ENCODE assay signal across 9 cellular contexts in genomic region chr9:127904518-127904887, GRCh38. TPM values are rescaled to one million over a fixed set of nuclear protein-coding genes. Genes with fewer than 3 reads are reported as not detected.
DNase-seq lines count a peak whose midpoint lies in the region; ATAC-seq, FAIRE-seq and TF ChIP-seq lines count a peak whose summit lies in the region.
"Had no signal": no experiment of that assay in that cellular context is flagged by ENCODE, and none has a peak within 500 bp of the region (broad histone marks: within the 10 kb centered on the region; RNA-seq: fewer than 3 reads in every experiment).

No MANE protein-coding gene starts in this region.

- peaks cover 7% of the 10 kb centered on the region for H3K4me1 ChIP-seq in mammary epithelial cell (ENCODE audit: insufficient read depth, low read length)
- peaks cover 44 to 59% of the 10 kb centered on the region in 2 donors for H3K4me1 ChIP-seq in mucosa of rectum (ENCODE audit: control insufficient read depth in 2 of 2, insufficient read depth in 2 of 2, low read length in 2 of 2)
- H3K4me1 ChIP-seq in vagina = peaks cover 67% of the 10 kb centered on the region

- H3K27me3 ChIP-seq in mammary epithelial cell (ENCODE audit: insufficient read depth, low read length) (no peaks in the 10 kb centered on the region), mucosa of rectum (ENCODE audit: control insufficient read depth in 2 of 2, insufficient read depth in 2 of 2, low read length in 2 of 2) (no peaks in the 10 kb centered on the region), vagina (no peaks in the 10 kb centered on the region)

- intact Hi-C loops in Right ventricle myocardium inferior (cut with DNase I) (no loop called here), cardiac septum (cut with DNase I) (no loop called here), mammary epithelial cell (cut with micrococcal nuclease) (no loop called here), vagina (cut with DNase I) (no loop called here)

- TF ChIP-seq CTCF in mammary epithelial cell (conservative IDR thresholded peaks at IDR 0.05 in 1 of 2, IDR thresholded peaks at IDR 0.05 in 1 of 2; ENCODE audit: extremely low read depth in 1 of 2, insufficient read depth in 1 of 2, low read depth in 1 of 2, low read length in 2 of 2) (no peak), vagina (IDR thresholded peaks at IDR 0.05) (no peak)

- dilution Hi-C loops in mammary epithelial cell (cut with HindIII; ENCODE audit: low sequenced_read_pairs) = no loop called here

- BruUV-seq in mammary epithelial cell (replicated peaks; lab: Mats Ljungman, UMichigan) = no TSS peak

- no peak for TF ChIP-seq POLR2A in vagina (IDR thresholded peaks at IDR 0.05)
- TF ChIP-seq POLR2A in GM12891 (IDR thresholded peaks at IDR 0.05; ENCODE audit: low read depth, low read length) = no peak

- H3K79me2 ChIP-seq in mammary epithelial cell (ENCODE audit: insufficient read depth, low read length) = no peaks in the 10 kb centered on the region

- H3K36me3 ChIP-seq in mammary epithelial cell (ENCODE audit: insufficient read depth, low read length) = no peaks in the 10 kb centered on the region
- H3K36me3 ChIP-seq in mucosa of rectum (ENCODE audit: control insufficient read depth in 2 of 2, insufficient read depth in 2 of 2, low read length in 2 of 2) = peaks cover under 1 to 3% of the 10 kb centered on the region in 2 donors
- H3K36me3 ChIP-seq in vagina = peaks cover 0 to 5% of the 10 kb centered on the region in 2 donors

- WGBS in mammary epithelial cell (ENCODE audit: low coverage, missing lambda C conversion rate) = 36% methylated on average over 10 of the region's 11 CpGs

- CTCF ChIA-PET in mammary epithelial cell (lab: Charles Lee; ENCODE audit: low non-redundant PET) = interaction anchor here (0.6 kb wide), 1 partner anchor 131 kb away, joined by 3 read pairs; no protein-coding TSS in a partner anchor

- H3K9ac ChIP-seq in mammary epithelial cell (ENCODE audit: insufficient read depth, low read length) = no peak overlapping the region
- peak overlapping the region; percentile 79 to 99 for H3K9ac ChIP-seq in mucosa of rectum (ENCODE audit: low read depth in 1 of 2, low read length in 2 of 2)

- no peak overlapping the region for H3K4me3 ChIP-seq in mammary epithelial cell (replicated peaks in 1 of 3; ENCODE audit: insufficient read depth in 1 of 3, low read depth in 2 of 3, low read length in 3 of 3)
- H3K4me3 ChIP-seq in mucosa of rectum (ENCODE audit: low read length in 2 of 2) = peak overlapping the region; percentile 73 to 78
- H3K4me3 ChIP-seq in vagina = peak overlapping the region in 1 of 2 donors; percentile 9

- H3K9me3 ChIP-seq in mammary epithelial cell (replicated peaks; ENCODE audit: insufficient read depth, low read length) (no peaks in the 10 kb centered on the region), mucosa of rectum (ENCODE audit: control insufficient read depth in 2 of 2, low read length in 2 of 2) (no peaks in the 10 kb centered on the region), vagina (no peaks in the 10 kb centered on the region)

- no peaks in the 10 kb centered on the region for H4K20me1 ChIP-seq in mammary epithelial cell (ENCODE audit: insufficient read depth, low read length)

- in situ Hi-C loops in mammary epithelial cell (cut with MboI; ENCODE audit: low sequenced_read_pairs in 2 of 2) = no loop called here

- H3K4me2 ChIP-seq in mammary epithelial cell (ENCODE audit: insufficient read depth, low read depth, low read length) = no peak overlapping the region

- H2AFZ ChIP-seq in mammary epithelial cell (ENCODE audit: low read depth, low read length) = peak overlapping the region; percentile 45

- FAIRE-seq in GM12891 (lab: Jason Lieb, UNC) = no peak

- DNase-seq in Right ventricle myocardium inferior (ENCODE audit: missing footprints) (peak; percentile 70), cardiac septum (ENCODE audit: low spot score) (no peak), mammary epithelial cell (no peak), vagina (ENCODE audit: extremely low spot score in 2 of 2) (no peak), GM12891 (ENCODE audit: insufficient read length, low spot score) (no peak), DMS53 treated with DMSO at 0.1 percent for 48 hours (lab: John Stamatoyannopoulos, UW; ENCODE audit: unreplicated experiment) (no peak)
- DNase-seq: DND-41 had no signal

- H3K27ac ChIP-seq in mammary epithelial cell (ENCODE audit: insufficient read depth, low read depth, low read length) = no peak overlapping the region
- peak overlapping the region; percentile 96 to 98 for H3K27ac ChIP-seq in mucosa of rectum (ENCODE audit: low read depth in 2 of 2, low read length in 2 of 2)
- H3K27ac ChIP-seq in vagina = peak overlapping the region; percentile 85

- ATAC-seq in Right ventricle myocardium inferior (peak; percentile 37), GM18861 (IDR thresholded peaks at IDR 0.05; ENCODE audit: unreplicated experiment) (no peak)

TF ChIP-seq in GM12891, 5 proteins besides CTCF, POLR2A, EP300 and RAD21:
- TF ChIP-seq PAX5 (IDR thresholded peaks at IDR 0.05; ENCODE audit: insufficient read depth, low read length, severe bottlenecking) (no peak), POU2F2 (IDR thresholded peaks at IDR 0.05; ENCODE audit: low read depth, low read length) (no peak), POLR2AphosphoS5 (IDR thresholded peaks at IDR 0.05; ENCODE audit: low read depth, low read length) (no peak), TAF1 (IDR thresholded peaks at IDR 0.05; ENCODE audit: low read depth, low read length) (no peak), SPI1 (IDR thresholded peaks at IDR 0.05; ENCODE audit: low read depth, low read length) (no peak)

RNA-seq across cellular contexts. Expression of gene ST6GALNAC6, which starts 5.1 kb away (rescaled TPM):
- total RNA-seq in Right ventricle myocardium inferior = 43.3 TPM
- 49.4 TPM for total RNA-seq in cardiac septum
- 10 to 100 TPM; 28.8 to 29.5 TPM for total RNA-seq in mammary epithelial cell
- 26.6 TPM for polyA plus RNA-seq in mammary epithelial cell
- 14.6 TPM for polyA minus RNA-seq in mammary epithelial cell
- total RNA-seq in vagina = 108 TPM
- 23.2 TPM for polyA plus RNA-seq in GM12891 (2012; ENCODE audit: low read depth, missing spikeins)

RNA-seq across cellular contexts. Expression of gene ST6GALNAC4, which starts 12.3 kb away (rescaled TPM):
- total RNA-seq in Right ventricle myocardium inferior (21.9 TPM), cardiac septum (48.1 TPM), mammary epithelial cell (10 to 100 TPM; 14.3 to 19.6 TPM), vagina (33.1 TPM)
- polyA plus RNA-seq in mammary epithelial cell = 21.9 TPM
- polyA minus RNA-seq in mammary epithelial cell = 50.2 TPM
- 27.0 TPM for polyA plus RNA-seq in GM12891 (2012; ENCODE audit: low read depth, missing spikeins)

RNA-seq across cellular contexts. Expression of gene PIP5KL1, which starts 26.1 kb away (rescaled TPM):
- total RNA-seq in Right ventricle myocardium inferior (not detected), cardiac septum (0.57 TPM), mammary epithelial cell (10 to 100 TPM in 1 of 2 donors, 1 to 10 TPM in 1; 6.7 to 11.8 TPM), vagina (10.3 TPM)
- 4.4 TPM for polyA plus RNA-seq in mammary epithelial cell
- polyA minus RNA-seq in mammary epithelial cell = 0.41 TPM
- polyA plus RNA-seq in GM12891 (2012; ENCODE audit: low read depth, missing spikeins) = 0.42 TPM

RNA-seq across cellular contexts. Expression of gene AK1, which starts 27.0 kb away (rescaled TPM):
- total RNA-seq in Right ventricle myocardium inferior = 880 TPM
- total RNA-seq in cardiac septum = 484 TPM
- total RNA-seq in mammary epithelial cell = 10 to 100 TPM; 42.0 to 57.9 TPM
- 65.8 TPM for polyA plus RNA-seq in mammary epithelial cell
- polyA minus RNA-seq in mammary epithelial cell = 52.1 TPM
- 33.4 TPM for total RNA-seq in vagina
- polyA plus RNA-seq in GM12891 (2012; ENCODE audit: low read depth, missing spikeins) = 7.0 TPM

RNA-seq across cellular contexts. Expression of gene DPM2, which starts 33.2 kb away (rescaled TPM):
- total RNA-seq in Right ventricle myocardium inferior = 11.9 TPM
- total RNA-seq in cardiac septum = 14.9 TPM
- total RNA-seq in mammary epithelial cell = 10 to 100 TPM; 10.0 to 48.7 TPM
- polyA plus RNA-seq in mammary epithelial cell = 45.2 TPM
- polyA minus RNA-seq in mammary epithelial cell = 74.8 TPM
- 17.7 TPM for total RNA-seq in vagina
- 28.2 TPM for polyA plus RNA-seq in GM12891 (2012; ENCODE audit: low read depth, missing spikeins)

Comparison
In these comparisons a context has a peak if more than half of its experiments do, and no peak if none do; other contexts are left out.
1. H3K4me3 ChIP-seq: peak in mucosa of rectum (2 of 2); none in mammary epithelial cell (0 of 3).